ENCODE assay signal across 11 cellular contexts in genomic region chr13:114019367-114019766, GRCh38. TPM values are rescaled to one million over a fixed set of nuclear protein-coding genes. Genes with fewer than 3 reads are reported as not detected.
DNase-seq lines count a peak whose midpoint lies in the region; ATAC-seq and TF ChIP-seq lines count a peak whose summit lies in the region.
"Had no signal": no experiment of that assay in that cellular context is flagged by ENCODE, and none has a peak within 500 bp of the region (broad histone marks: within the 10 kb centered on the region; RNA-seq: fewer than 3 reads in every experiment).

No MANE protein-coding gene starts in this region.

- H2AFZ ChIP-seq in neural progenitor cell (replicated peaks) = no peak overlapping the region

- no peaks in the 10 kb centered on the region for H3K4me1 ChIP-seq in CD4-positive, alpha-beta memory T cell (ENCODE audit: insufficient read depth, low read length)
- H3K4me1 ChIP-seq in neural progenitor cell = no peaks in the 10 kb centered on the region
- H3K4me1 ChIP-seq: psoas muscle had no signal

- H3K27ac Mint-ChIP-seq in CD4-positive, alpha-beta memory T cell = peak overlapping the region in 3 of 7 donors; percentile 8 to 68 (median 13)
- H3K27ac Mint-ChIP-seq in neural progenitor cell = no peak overlapping the region

- no peak for TF ChIP-seq CTCF in NB4 (IDR thresholded peaks at IDR 0.05; ENCODE audit: low read depth, low read length)
- TF ChIP-seq CTCF in neural progenitor cell (IDR thresholded peaks at IDR 0.05) = no peak

- H3K27me3 Mint-ChIP-seq in CD4-positive, alpha-beta memory T cell = no peaks in the 10 kb centered on the region
- peaks cover 7% of the 10 kb centered on the region for H3K27me3 Mint-ChIP-seq in neural progenitor cell (ENCODE audit: insufficient read depth, low read depth)
- H3K27me3 Mint-ChIP-seq: IgD-negative memory B cell had no signal

- no peak overlapping the region for H3K4me3 ChIP-seq in CD4-positive, alpha-beta memory T cell (ENCODE audit: low read length in 2 of 2)
- no peak overlapping the region for H3K4me3 ChIP-seq in NB4 (ENCODE audit: low read depth, low read length)
- no peak overlapping the region for H3K4me3 ChIP-seq in neural progenitor cell
- H3K4me3 ChIP-seq: psoas muscle had no signal

- H3K27me3 ChIP-seq in CD4-positive, alpha-beta memory T cell (ENCODE audit: insufficient read depth, low read length) = no peaks in the 10 kb centered on the region
- H3K27me3 ChIP-seq in neural progenitor cell = no peaks in the 10 kb centered on the region

- no peaks in the 10 kb centered on the region for H3K9me3 ChIP-seq in CD4-positive, alpha-beta memory T cell (ENCODE audit: control insufficient read depth in 1 of 2, low read length in 2 of 2)
- no peaks in the 10 kb centered on the region for H3K9me3 ChIP-seq in neural progenitor cell (ENCODE audit: low read depth)
- H3K9me3 ChIP-seq: psoas muscle had no signal

- H4K20me1 ChIP-seq in neural progenitor cell (ENCODE audit: low read depth) = no peaks in the 10 kb centered on the region

- intact Hi-C loops in CD4-positive, alpha-beta memory T cell (cut with micrococcal nuclease) = no loop called here

- peaks cover 0 to 16% (median 0%) of the 10 kb centered on the region in 8 donors for H3K9me3 Mint-ChIP-seq in CD4-positive, alpha-beta memory T cell
- H3K9me3 Mint-ChIP-seq in neural progenitor cell = no peaks in the 10 kb centered on the region
- H3K9me3 Mint-ChIP-seq: IgD-negative memory B cell had no signal

- H3K27ac ChIP-seq in CD4-positive, alpha-beta memory T cell (ENCODE audit: low read depth, low read length) = no peak overlapping the region
- H3K27ac ChIP-seq in neural progenitor cell = no peak overlapping the region
- H3K27ac ChIP-seq: psoas muscle had no signal

- CTCF ChIA-PET in CD4-positive, alpha-beta memory T cell (lab: Charles Lee; ENCODE audit: partially characterized antibody) = no interaction called here

- POLR2A ChIA-PET in CD4-positive, alpha-beta memory T cell (lab: Charles Lee; ENCODE audit: partially characterized antibody) = no interaction called here

- H3K36me3 Mint-ChIP-seq in CD4-positive, alpha-beta memory T cell = peaks cover 38 to 61% of the 10 kb centered on the region in 2 donors
- peaks cover 10% of the 10 kb centered on the region for H3K36me3 Mint-ChIP-seq in neural progenitor cell
- H3K36me3 Mint-ChIP-seq: IgD-negative memory B cell had no signal

- H3F3A ChIP-seq in neural progenitor cell (ENCODE audit: low read depth) = no peaks in the 10 kb centered on the region

- TF ChIP-seq POLR2A in NB4 (IDR thresholded peaks at IDR 0.05; ENCODE audit: extremely low read depth, insufficient read length) = no peak

- DNase-seq in CD4-positive, alpha-beta memory T cell = peak in 3 of 5 donors; percentile 32 to 45 (median 36)
- DNase-seq in NB4 (ENCODE audit: low read depth) (peak; percentile 50), neural progenitor cell (ENCODE audit: low spot score) (peak; percentile 17), T1000 (lab: John Stamatoyannopoulos, UW) (no peak), HCEC 1CT (no peak), NCI-H2029 treated with DMSO at 0.1 percent for 48 hours (lab: John Stamatoyannopoulos, UW) (no peak)
- peak; percentile 47 for DNase-seq in activated CD8-positive, alpha-beta memory T cell treated with anti-CD3 and anti-CD28 coated beads, Interleukin-2, amount 50 U/mL, for 4 hours

- no peak overlapping the region for H3K4me2 ChIP-seq in neural progenitor cell

- no peak overlapping the region for H3K4me3 Mint-ChIP-seq in CD4-positive, alpha-beta memory T cell
- H3K4me3 Mint-ChIP-seq in neural progenitor cell = no peak overlapping the region
- H3K4me3 Mint-ChIP-seq: IgD-negative memory B cell had no signal

- peaks cover 0 to 5% (median 0%) of the 10 kb centered on the region in 4 donors for H3K4me1 Mint-ChIP-seq in CD4-positive, alpha-beta memory T cell
- peaks cover 10% of the 10 kb centered on the region for H3K4me1 Mint-ChIP-seq in neural progenitor cell

- no peaks in the 10 kb centered on the region for H3K79me2 ChIP-seq in neural progenitor cell (ENCODE audit: low read depth)

- peaks cover 93% of the 10 kb centered on the region for H3K36me3 ChIP-seq in CD4-positive, alpha-beta memory T cell (ENCODE audit: insufficient read depth, low read length)
- no peaks in the 10 kb centered on the region for H3K36me3 ChIP-seq in neural progenitor cell

- no peak for ATAC-seq in GM19351 (IDR thresholded peaks at IDR 0.05; ENCODE audit: unreplicated experiment)

- no peak overlapping the region for H3K9ac ChIP-seq in neural progenitor cell

RNA-seq across cellular contexts. Expression of gene C13orf46, which starts 45.5 kb away (rescaled TPM):
- total RNA-seq in CD4-positive, alpha-beta memory T cell = 10 to 100 TPM; 13.9 to 14.2 TPM
- 1 to 10 TPM in 1 of 2 donors, not detected in 1; 1.5 TPM for polyA plus RNA-seq in CD4-positive, alpha-beta memory T cell
- total RNA-seq in neural progenitor cell (ENCODE audit: low replicate concordance) = not detected in 2 replicates
- total RNA-seq: bronchial epithelial cell had no signal

Comparison
In these comparisons a context has a peak if more than half of its experiments do, and no peak if none do; other contexts are left out.
1. DNase-seq: peak in CD4-positive, alpha-beta memory T cell (3 of 5), NB4 (single experiment), activated CD8-positive, alpha-beta memory T cell treated with anti-CD3 and anti-CD28 coated beads, Interleukin-2, amount 50 U/mL, for 4 hours (single experiment) and neural progenitor cell (single experiment); none in T1000 (single experiment), HCEC 1CT (single experiment) and NCI-H2029 treated with DMSO at 0.1 percent for 48 hours (single experiment).
2. RNA of gene C13orf46, which starts 45.5 kb away (total RNA-seq): 13.9 to 14.2 TPM in CD4-positive, alpha-beta memory T cell; not detected in neural progenitor cell; every median in the first group is over 10 times any median in the second.